ENCODE assay signal across 8 cellular contexts in the genomic region with DNA sequence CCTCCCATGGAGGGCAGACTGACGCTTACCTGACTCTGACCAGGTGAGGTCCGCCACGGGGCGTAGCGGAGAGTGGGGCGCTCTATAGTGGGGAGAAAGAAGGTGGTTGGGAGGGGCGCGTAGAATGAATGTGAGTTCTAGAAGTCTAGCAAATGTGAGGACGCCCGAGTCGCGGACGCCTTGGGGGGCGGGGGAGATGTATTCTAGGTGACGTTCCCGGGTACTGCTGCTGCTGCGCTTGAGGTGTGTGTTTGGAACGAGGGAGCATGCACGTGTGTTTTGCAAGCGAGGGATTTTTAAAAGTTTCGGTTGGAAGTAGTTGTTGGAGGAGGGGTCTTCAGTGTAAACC. TPM values are rescaled to one million over a fixed set of nuclear protein-coding genes. Genes with fewer than 3 reads are reported as not detected.
A peak's percentile ranks its signal among the peaks of the same experiment; 100 is the strongest.
DNase-seq lines count a peak whose midpoint lies in the region; ATAC-seq and TF ChIP-seq lines count a peak whose summit lies in the region.

No MANE protein-coding gene starts in this region.

- peaks cover 0 to 29% (median 0%) of the 10 kb centered on the region in 3 donors for H3K36me3 ChIP-seq in tibial nerve

- peak; percentile 41 for DNase-seq in NCI-H2107 treated with DMSO at 0.1 percent for 48 hours (lab: John Stamatoyannopoulos, UW; ENCODE audit: unreplicated experiment)
- DNase-seq in NCI-H2107 (lab: John Stamatoyannopoulos, UW) = no peak
- peak; percentile 60 for DNase-seq in NCI-H2171 treated with DMSO at 0.1 percent for 48 hours (lab: John Stamatoyannopoulos, UW)
- peak; percentile 47 for DNase-seq in activated CD8-positive, alpha-beta memory T cell treated with anti-CD3 and anti-CD28 coated beads, Interleukin-2, amount 50 U/mL, for 4 hours
- peak; percentile 43 for DNase-seq in epithelial cell of esophagus (ENCODE audit: low read depth)
- DNase-seq in nephron progenitor cell = peak; percentile 49
- DNase-seq in tibial nerve (ENCODE audit: low spot score in 2 of 2) = peak in 1 of 2 donors; percentile 12

- H3K27me3 ChIP-seq in tibial nerve = no peaks in the 10 kb centered on the region

- H3K27me3 Mint-ChIP-seq in nephron progenitor cell (ENCODE audit: low read depth, poor library complexity) = peaks cover 7% of the 10 kb centered on the region

- TF ChIP-seq EP300 in tibial nerve (IDR thresholded peaks at IDR 0.05) = no peak

- no peak for TF ChIP-seq POLR2A in tibial nerve (IDR thresholded peaks at IDR 0.05)

- peaks cover 24% of the 10 kb centered on the region for H3K4me1 Mint-ChIP-seq in nephron progenitor cell

- peak overlapping the region; percentile 94 for H3K4me3 ChIP-seq in epithelial cell of esophagus (ENCODE audit: low read length)
- H3K4me3 ChIP-seq in tibial nerve = peak overlapping the region; percentile 78 to 95 (median 93)

- H3K9me3 ChIP-seq in tibial nerve = no peaks in the 10 kb centered on the region

- 1% methylated on average over 20 of the region's 21 CpGs for WGBS in tibial nerve, 2 donors

- H3K36me3 Mint-ChIP-seq in nephron progenitor cell (ENCODE audit: low read depth) = peaks cover 37% of the 10 kb centered on the region

- ATAC-seq in HG02840 (IDR thresholded peaks at IDR 0.05; ENCODE audit: low FRiP score, unreplicated experiment) = peak; percentile 44

- peaks cover 0 to 19% (median 9%) of the 10 kb centered on the region in 4 donors for H3K4me1 ChIP-seq in tibial nerve

- TF ChIP-seq CTCF in epithelial cell of esophagus (IDR thresholded peaks at IDR 0.05; ENCODE audit: insufficient read depth, low read depth, low read length, missing control alignments) = no peak
- TF ChIP-seq CTCF in nephron progenitor cell (IDR thresholded peaks at IDR 0.05) = no peak
- no peak for TF ChIP-seq CTCF in tibial nerve (IDR thresholded peaks at IDR 0.05)

- peak overlapping the region; percentile 79 to 96 (median 94) for H3K27ac ChIP-seq in tibial nerve

- peak overlapping the region; percentile 94 for H3K27ac Mint-ChIP-seq in nephron progenitor cell

- H3K4me3 Mint-ChIP-seq in nephron progenitor cell = peak overlapping the region; percentile 98

- peaks cover 10% of the 10 kb centered on the region for H3K9me3 Mint-ChIP-seq in nephron progenitor cell

RNA-seq across cellular contexts. Expression of a gene that starts 0.8 kb away (rescaled TPM):
- 10 to 100 TPM; 34.3 to 63.1 (median 46.3) TPM for total RNA-seq in tibial nerve

RNA-seq across cellular contexts. Expression of a gene that starts 53.1 kb away (rescaled TPM):
- total RNA-seq in tibial nerve = 1 to 10 TPM; 4.8 to 6.7 (median 6.5) TPM
